In genomic region chr4:185773419-185773818, GRCh38 we compare ENCODE assay signal across 14 cellular contexts. TPM values are rescaled to one million over a fixed set of nuclear protein-coding genes. Genes with fewer than 3 reads are reported as not detected.
DNase-seq lines count a peak whose midpoint lies in the region; ATAC-seq and TF ChIP-seq lines count a peak whose summit lies in the region.
"Had no signal": no experiment of that assay in that cellular context is flagged by ENCODE, and none has a peak within 500 bp of the region (broad histone marks: within the 10 kb centered on the region; RNA-seq: fewer than 3 reads in every experiment).

No MANE protein-coding gene starts in this region.

- H3K27me3 ChIP-seq in adipocyte (replicated peaks; ENCODE audit: control insufficient read depth, insufficient read depth, low read length) (no peaks in the 10 kb centered on the region), heart right ventricle (no peaks in the 10 kb centered on the region), upper lobe of left lung (no peaks in the 10 kb centered on the region)

- peak overlapping the region; percentile 69 for H3K9ac ChIP-seq in adipocyte (ENCODE audit: low read length)

- peak overlapping the region; percentile 56 to 90 (median 62) for H3K27ac Mint-ChIP-seq in nephron
- no peak overlapping the region for H3K27ac Mint-ChIP-seq in activated naive CD4-positive, alpha-beta T cell treated with anti-CD3 and anti-CD28 coated beads, Interleukin-2, amount 50 U/mL, for 72 hours
- H3K27ac Mint-ChIP-seq: activated naive CD8-positive, alpha-beta T cell treated with anti-CD3 and anti-CD28 coated beads, Interleukin-2, amount 50 U/mL, for 24 hours; T-cell had no signal

- H3K4me3 Mint-ChIP-seq in nephron, result peak overlapping the region; percentile 20 to 78 (median 75)
- H3K4me3 Mint-ChIP-seq: activated naive CD8-positive, alpha-beta T cell treated with anti-CD3 and anti-CD28 coated beads, Interleukin-2, amount 50 U/mL, for 24 hours; T-cell had no signal

- no peaks in the 10 kb centered on the region for H3K9me3 ChIP-seq in adipocyte (ENCODE audit: control insufficient read depth, low read length)
- H3K9me3 ChIP-seq in heart right ventricle, result peaks cover 0 to 10% (median 0%) of the 10 kb centered on the region in 11 donors
- H3K9me3 ChIP-seq in upper lobe of left lung, result no peaks in the 10 kb centered on the region

- 38 to 39% methylated on average over 11 of the region's 11 CpGs for WGBS in heart right ventricle, 2 donors
- 61 to 65% methylated on average over 11 of the region's 11 CpGs for WGBS in upper lobe of left lung, 2 donors

- H3K27ac ChIP-seq in heart right ventricle (peak overlapping the region; percentile 65 to 93 (median 80)), upper lobe of left lung (peak overlapping the region in 3 of 4 donors; percentile 47 to 62 (median 52))

- peaks cover 3% of the 10 kb centered on the region for H3K9me3 Mint-ChIP-seq in nephron
- H3K9me3 Mint-ChIP-seq in activated naive CD4-positive, alpha-beta T cell treated with anti-CD3 and anti-CD28 coated beads, Interleukin-2, amount 50 U/mL, for 72 hours, result peaks cover 7 to 12% of the 10 kb centered on the region in 2 donors

- DNase-seq in adipocyte (ENCODE audit: low read depth), result no peak
- DNase-seq in heart right ventricle, result peak; percentile 46 to 51
- peak in 1 of 2 donors; percentile 59 for DNase-seq in upper lobe of left lung
- DNase-seq in iPS-NIHi11 (ENCODE audit: low spot score), result no peak
- DNase-seq in activated CD4-positive, alpha-beta T cell treated with anti-CD3 and anti-CD28 coated beads for 4 hours, result no peak
- no peak for DNase-seq in activated naive CD4-positive, alpha-beta T cell treated with anti-CD3 and anti-CD28 coated beads, Interleukin-2, amount 50 U/mL, for 72 hours (ENCODE audit: low spot score in 2 of 2)
- DNase-seq: activated naive CD8-positive, alpha-beta T cell treated with anti-CD3 and anti-CD28 coated beads, Interleukin-2, amount 50 U/mL, for 24 hours; DMS153; NCI-H446 treated with DMSO at 0.1 percent for 48 hours; stimulated activated CD4-positive, alpha-beta T cell treated with anti-CD3 and anti-CD28 coated beads, Interleukin-4, amount 100 ng/mL, for 4 hours; T-cell had no signal

- H3K4me1 Mint-ChIP-seq in nephron, result peaks cover 37% of the 10 kb centered on the region
- H3K4me1 Mint-ChIP-seq: activated naive CD8-positive, alpha-beta T cell treated with anti-CD3 and anti-CD28 coated beads, Interleukin-2, amount 50 U/mL, for 24 hours; T-cell had no signal

- TF ChIP-seq CTCF in heart right ventricle (IDR thresholded peaks at IDR 0.05) (peak in 3 of 9 donors; percentile 7 to 30 (median 8)), nephron (IDR thresholded peaks at IDR 0.05; ENCODE audit: unreplicated experiment in 3 of 3) (no peak), upper lobe of left lung (IDR thresholded peaks at IDR 0.05) (no peak)

- TF ChIP-seq EP300 in upper lobe of left lung (IDR thresholded peaks at IDR 0.05), result no peak

- peak overlapping the region; percentile 72 for H3K4me3 ChIP-seq in adipocyte (ENCODE audit: low read length)
- peak overlapping the region; percentile 4 to 50 (median 44) for H3K4me3 ChIP-seq in heart right ventricle
- H3K4me3 ChIP-seq in upper lobe of left lung, result peak overlapping the region in 2 of 4 donors; percentile 37 to 38

- peak; percentile 40 to 87 (median 70) for ATAC-seq in heart right ventricle
- peak; percentile 32 to 56 for ATAC-seq in upper lobe of left lung (ENCODE audit: low FRiP score in 2 of 2)
- no peak for ATAC-seq in HG02571 (IDR thresholded peaks at IDR 0.05; ENCODE audit: unreplicated experiment)
- no peak for ATAC-seq in activated naive CD4-positive, alpha-beta T cell treated with anti-CD3 and anti-CD28 coated beads, Interleukin-2, amount 50 U/mL, for 72 hours
- ATAC-seq: activated naive CD8-positive, alpha-beta T cell treated with anti-CD3 and anti-CD28 coated beads, Interleukin-2, amount 50 U/mL, for 24 hours; T-cell had no signal

- intact Hi-C loops in heart right ventricle (cut with DNase I), result loop anchor here in 4 of 10 donors (10.0 kb wide), 3 partner anchors 119 to 251 kb away; no protein-coding TSS in a partner anchor

- H3K36me3 ChIP-seq in adipocyte (ENCODE audit: control insufficient read depth, insufficient read depth, low read length, severe bottlenecking) (no peaks in the 10 kb centered on the region), heart right ventricle (peaks cover 0 to 9% (median 0%) of the 10 kb centered on the region in 9 donors), upper lobe of left lung (no peaks in the 10 kb centered on the region)

- H3K36me3 Mint-ChIP-seq in nephron (ENCODE audit: low read depth), result peaks cover 9% of the 10 kb centered on the region
- H3K36me3 Mint-ChIP-seq in activated naive CD4-positive, alpha-beta T cell treated with anti-CD3 and anti-CD28 coated beads, Interleukin-2, amount 50 U/mL, for 72 hours, result no peaks in the 10 kb centered on the region
- H3K36me3 Mint-ChIP-seq: T-cell had no signal

- TF ChIP-seq POLR2A in upper lobe of left lung (IDR thresholded peaks at IDR 0.05), result peak in 1 of 4 donors; percentile 46

- peaks cover 42% of the 10 kb centered on the region for H3K4me1 ChIP-seq in adipocyte (ENCODE audit: control insufficient read depth, insufficient read depth, low read length)
- H3K4me1 ChIP-seq in heart right ventricle, result peaks cover 0 to 89% (median 42%) of the 10 kb centered on the region in 9 donors
- peaks cover 7 to 31% (median 13%) of the 10 kb centered on the region in 4 donors for H3K4me1 ChIP-seq in upper lobe of left lung

- H3K27me3 Mint-ChIP-seq in nephron (ENCODE audit: low read depth), result peaks cover 11% of the 10 kb centered on the region

RNA-seq across cellular contexts. Expression of gene SORBS2, which starts 38.6 kb away (rescaled TPM):
- total RNA-seq in heart right ventricle, result 1,000 to 10,000 TPM in 8 of 10 donors, 100 to 1,000 TPM in 2; 975 to 3,169 (median 1,932) TPM
- 100 to 1,000 TPM; 175 to 259 TPM for polyA plus RNA-seq in heart right ventricle
- 10 to 100 TPM; 35.4 to 83.2 (median 58.1) TPM for total RNA-seq in upper lobe of left lung
- not detected for total RNA-seq in activated naive CD4-positive, alpha-beta T cell treated with anti-CD3 and anti-CD28 coated beads, Interleukin-2, amount 50 U/mL, for 72 hours
- total RNA-seq: activated CD8-positive, alpha-beta memory T cell treated with anti-CD3 and anti-CD28 coated beads for 36 hours had no signal

Comparison
In these comparisons a context has a peak if more than half of its experiments do, and no peak if none do; other contexts are left out.
1. DNase-seq: peak in heart right ventricle (2 of 2); none in adipocyte (single experiment), iPS-NIHi11 (single experiment), activated CD4-positive, alpha-beta T cell treated with anti-CD3 and anti-CD28 coated beads for 4 hours (0 of 2) and activated naive CD4-positive, alpha-beta T cell treated with anti-CD3 and anti-CD28 coated beads, Interleukin-2, amount 50 U/mL, for 72 hours (0 of 2).
2. ATAC-seq: peak in heart right ventricle (8 of 8) and upper lobe of left lung (2 of 2); none in HG02571 (single experiment) and activated naive CD4-positive, alpha-beta T cell treated with anti-CD3 and anti-CD28 coated beads, Interleukin-2, amount 50 U/mL, for 72 hours (0 of 2).
3. H3K27ac Mint-ChIP-seq: peak in nephron (3 of 3); none in activated naive CD4-positive, alpha-beta T cell treated with anti-CD3 and anti-CD28 coated beads, Interleukin-2, amount 50 U/mL, for 72 hours (0 of 2).
4. RNA of gene SORBS2, which starts 38.6 kb away (total RNA-seq): 975 to 3,169 TPM in heart right ventricle and 35.4 to 83.2 TPM in upper lobe of left lung; not detected in activated naive CD4-positive, alpha-beta T cell treated with anti-CD3 and anti-CD28 coated beads, Interleukin-2, amount 50 U/mL, for 72 hours; every median in the first group is over 10 times any median in the second.